ENCODE assay signal across 7 cellular contexts in the genomic region with DNA sequence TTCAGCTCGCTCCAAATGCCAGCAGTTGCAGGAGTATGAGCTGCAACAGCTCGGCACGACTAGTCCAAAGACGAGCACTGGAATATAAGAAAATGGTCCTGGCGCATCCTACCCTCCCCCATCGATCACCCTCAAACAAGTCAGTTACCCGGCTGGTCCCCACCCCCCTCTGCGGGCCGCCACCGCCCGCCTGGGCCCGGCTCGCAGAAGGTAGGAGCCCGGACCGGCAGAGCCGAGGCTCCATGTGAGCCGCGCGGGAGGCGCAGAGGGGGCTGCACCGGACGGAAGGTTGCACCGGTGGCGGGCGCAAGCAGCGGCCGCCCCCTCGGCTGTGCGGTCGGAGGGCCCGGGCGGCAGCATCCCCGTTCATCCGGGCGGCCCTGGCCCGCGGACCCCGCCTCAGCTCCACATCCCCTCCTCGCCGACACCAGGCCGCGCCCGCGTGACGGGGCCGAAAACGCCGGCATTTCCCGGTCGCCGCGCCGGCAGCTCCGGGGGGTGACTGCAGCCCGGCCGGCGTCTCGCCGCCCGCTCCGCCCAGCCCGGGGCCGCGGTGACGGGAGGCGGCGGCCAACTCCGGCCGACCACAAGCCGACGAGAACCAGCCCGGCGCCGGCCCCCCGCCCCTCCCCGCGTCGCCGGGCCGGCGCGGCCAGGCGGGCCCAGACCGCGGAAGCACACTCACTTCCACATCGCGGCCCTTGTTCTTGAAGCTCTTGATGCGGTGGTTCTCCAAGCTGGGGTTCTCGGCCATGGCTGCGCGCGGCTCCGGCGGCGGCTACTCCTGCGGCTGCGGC. TPM values are rescaled to one million over a fixed set of nuclear protein-coding genes. Genes with fewer than 3 reads are reported as not detected.
DNase-seq lines count a peak whose midpoint lies in the region; TF ChIP-seq lines count a peak whose summit lies in the region.

No MANE protein-coding gene starts in this region.

- H3K27me3 ChIP-seq in effector memory CD4-positive, alpha-beta T cell (replicated peaks; ENCODE audit: control insufficient read depth, insufficient read depth, low read length, poor library complexity, severe bottlenecking), result no peaks in the 10 kb centered on the region

- H3K36me3 Mint-ChIP-seq in HFFc6 (ENCODE audit: low read depth) (peaks cover 18% of the 10 kb centered on the region), mesothelial cell of epicardium (no peaks in the 10 kb centered on the region)

- peak; percentile 37 for TF ChIP-seq POLR2A in GM15510 (IDR thresholded peaks at IDR 0.05; ENCODE audit: borderline replicate concordance, extremely low read depth, insufficient read length)

- H3K9me3 ChIP-seq in effector memory CD4-positive, alpha-beta T cell (ENCODE audit: control insufficient read depth, low read length), result no peaks in the 10 kb centered on the region

- peak overlapping the region; percentile 73 for H3K27ac ChIP-seq in effector memory CD4-positive, alpha-beta T cell (ENCODE audit: insufficient read depth, low read length, poor library complexity, severe bottlenecking)

- H3K9me3 Mint-ChIP-seq in HFFc6, result no peaks in the 10 kb centered on the region
- H3K9me3 Mint-ChIP-seq in mesothelial cell of epicardium, result no peaks in the 10 kb centered on the region

- TF ChIP-seq CTCF in HFFc6 (IDR thresholded peaks at IDR 0.05) (no peak), mesothelial cell of epicardium (IDR thresholded peaks at IDR 0.05; ENCODE audit: unreplicated experiment) (no peak)

- no peaks in the 10 kb centered on the region for H3K36me3 ChIP-seq in effector memory CD4-positive, alpha-beta T cell (ENCODE audit: control insufficient read depth, insufficient read depth, low read length)

- H3K27ac Mint-ChIP-seq in HFFc6, result peak overlapping the region; percentile 97
- H3K27ac Mint-ChIP-seq in mesothelial cell of epicardium, result peak overlapping the region; percentile 97

- peaks cover 4% of the 10 kb centered on the region; the same call in 1 of the 2 replicates for H3K27me3 Mint-ChIP-seq in HFFc6 (ENCODE audit: insufficient read depth)
- peaks cover 7% of the 10 kb centered on the region for H3K27me3 Mint-ChIP-seq in mesothelial cell of epicardium (ENCODE audit: low read depth)

- no peak for DNase-seq in HFFc6
- peak; percentile 8 for DNase-seq in NCI-H1105 (lab: John Stamatoyannopoulos, UW)
- peak; percentile 81 for DNase-seq in activated CD8-positive, alpha-beta memory T cell treated with anti-CD3 and anti-CD28 coated beads for 24 hours
- DNase-seq in effector memory CD4-positive, alpha-beta T cell, result peak in 2 of 3 donors; percentile 10 to 34
- DNase-seq in mesothelial cell of epicardium (ENCODE audit: low spot score in 2 of 2, unreplicated experiment in 2 of 2), result peak; percentile 38 to 67
- DNase-seq in stimulated activated CD8-positive, alpha-beta memory T cell treated with anti-CD3 and anti-CD28 coated beads, Interleukin-4, amount 100 ng/mL, for 1 hour (ENCODE audit: low read depth in 2 of 2, low spot score in 1 of 2), result peak; percentile 7 to 14

- peak overlapping the region; percentile 84 for H3K4me3 ChIP-seq in effector memory CD4-positive, alpha-beta T cell (ENCODE audit: insufficient read depth, low read depth, low read length, poor library complexity, severe bottlenecking)

- H3K4me3 Mint-ChIP-seq in HFFc6, result peak overlapping the region; percentile 97
- H3K4me3 Mint-ChIP-seq in mesothelial cell of epicardium, result peak overlapping the region; percentile 96

- peaks cover 3% of the 10 kb centered on the region for H3K4me1 ChIP-seq in effector memory CD4-positive, alpha-beta T cell (ENCODE audit: control insufficient read depth, insufficient read depth, low read length, poor library complexity, severe bottlenecking)

- H3K4me1 Mint-ChIP-seq in HFFc6 (ENCODE audit: low read depth), result peaks cover 41% of the 10 kb centered on the region
- H3K4me1 Mint-ChIP-seq in mesothelial cell of epicardium, result peaks cover 29% of the 10 kb centered on the region

RNA-seq across cellular contexts. Expression of gene KPNA3, which starts 0.5 kb away (rescaled TPM):
- 10 to 100 TPM; 57.2 to 74.4 (median 65.6) TPM for total RNA-seq in HFFc6 (2021; fragmentation: NEBNext Ultra II Directional; extraction: Animal tissue kit (Norgen Biotek cat#: 25700))
- total RNA-seq in mesothelial cell of epicardium, result 36.4 to 36.8 TPM (median 36.4 TPM) in 3 replicates
